ENCODE assay signal across 11 cellular contexts in the genomic region with DNA sequence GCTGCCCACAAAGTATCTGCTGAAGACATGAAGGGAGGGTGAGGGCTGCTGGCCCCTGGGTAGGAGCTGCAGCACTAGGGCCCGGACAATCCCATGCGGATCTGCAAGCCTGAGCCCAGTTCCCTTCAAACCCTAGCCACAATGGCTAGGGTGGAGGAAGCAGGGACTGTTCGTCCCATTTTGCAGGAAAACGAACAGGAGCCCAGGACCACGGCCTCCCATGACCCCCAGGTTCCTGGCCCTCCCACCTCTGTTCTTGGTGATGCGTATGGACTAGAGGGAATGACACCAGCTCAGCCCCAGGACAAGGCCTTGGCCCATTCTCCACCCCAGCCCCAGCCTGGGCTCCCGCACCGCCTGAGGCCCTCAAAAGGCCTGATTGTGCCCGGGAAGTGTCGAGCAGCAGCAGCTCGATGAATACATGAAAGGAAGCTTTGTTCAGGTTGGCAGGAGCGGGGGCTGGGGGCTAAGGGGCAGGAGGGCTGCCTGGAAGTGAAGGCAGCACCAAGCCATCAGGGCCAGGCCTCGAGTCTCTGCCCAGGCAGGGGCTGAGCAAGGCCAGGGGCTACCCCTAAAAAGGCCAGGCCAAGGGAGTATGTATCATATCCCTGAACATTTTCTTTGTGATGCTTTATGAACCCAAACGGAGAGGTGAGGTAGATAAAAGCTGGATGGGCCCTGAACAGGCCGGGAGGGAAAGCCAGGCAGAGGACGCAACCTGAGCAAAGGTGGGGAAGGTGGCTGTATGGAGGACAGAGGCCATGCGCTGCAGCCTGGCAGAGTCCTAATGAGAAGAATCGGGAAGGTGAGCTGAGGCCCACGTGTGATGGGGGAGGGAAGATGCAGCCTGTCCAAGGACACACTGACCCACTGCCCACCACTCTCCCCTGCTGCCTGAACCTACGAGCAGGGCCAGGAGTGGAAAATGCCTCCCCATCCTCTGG. TPM values are rescaled to one million over a fixed set of nuclear protein-coding genes. Genes with fewer than 3 reads are reported as not detected.
DNase-seq lines count a peak whose midpoint lies in the region; ATAC-seq and TF ChIP-seq lines count a peak whose summit lies in the region.
"Had no signal": no experiment of that assay in that cellular context is flagged by ENCODE, and none has a peak within 500 bp of the region (broad histone marks: within the 10 kb centered on the region; RNA-seq: fewer than 3 reads in every experiment).

No MANE protein-coding gene starts in this region.

- WGBS in smooth muscle cell (ENCODE audit: low lambda C conversion rate) = 92% methylated on average over 18 of the region's 20 CpGs

- H3K36me3 ChIP-seq in iPS-20b (ENCODE audit: insufficient read depth, low read depth, low read length) (peaks cover 10% of the 10 kb centered on the region; the same call in 1 of the 2 replicates), smooth muscle cell (ENCODE audit: low read depth) (no peaks in the 10 kb centered on the region)

- H3K27me3 Mint-ChIP-seq in activated CD4-positive, alpha-beta T cell treated with anti-CD3 and anti-CD28 coated beads, Interleukin-2, amount 10 ng/mL, durations not matched to agents 24 days and 14 days = no peaks in the 10 kb centered on the region
- no peaks in the 10 kb centered on the region for H3K27me3 Mint-ChIP-seq in activated CD8-positive, alpha-beta T cell treated with anti-CD3 and anti-CD28 coated beads, Interleukin-2, amount 10 ng/mL, durations not matched to agents 7 days and 5 days (ENCODE audit: low read depth)
- H3K27me3 Mint-ChIP-seq in CD4-positive, alpha-beta T cell = no peaks in the 10 kb centered on the region

- H3K9ac ChIP-seq in iPS-20b (ENCODE audit: low read depth, low read length) = peak overlapping the region; percentile 8; the same call in 1 of the 2 replicates
- H3K9ac ChIP-seq in smooth muscle cell (ENCODE audit: low read depth) = peak overlapping the region; percentile 61

- TF ChIP-seq CTCF in smooth muscle cell (IDR thresholded peaks at IDR 0.05; ENCODE audit: borderline replicate concordance, insufficient read depth, poor library complexity, severe bottlenecking) = no peak
- TF ChIP-seq CTCF in CD4-positive, alpha-beta T cell (IDR thresholded peaks at IDR 0.05) = no peak

- peaks cover 99% of the 10 kb centered on the region for H4K20me1 ChIP-seq in smooth muscle cell (ENCODE audit: low read depth)

- H3K27ac Mint-ChIP-seq in activated CD4-positive, alpha-beta T cell treated with anti-CD3 and anti-CD28 coated beads, Interleukin-2, amount 10 ng/mL, durations not matched to agents 24 days and 14 days = peak overlapping the region; percentile 32
- peak overlapping the region; percentile 61 for H3K27ac Mint-ChIP-seq in activated CD8-positive, alpha-beta T cell treated with anti-CD3 and anti-CD28 coated beads, Interleukin-2, amount 10 ng/mL, durations not matched to agents 7 days and 5 days
- H3K27ac Mint-ChIP-seq in CD4-positive, alpha-beta T cell = no peak overlapping the region

- H3K4me1 ChIP-seq in iPS-20b (ENCODE audit: insufficient read depth, low read length) (peaks cover 21% of the 10 kb centered on the region), smooth muscle cell (ENCODE audit: low read depth) (peaks cover 32% of the 10 kb centered on the region)

- H3K4me3 Mint-ChIP-seq in activated CD4-positive, alpha-beta T cell treated with anti-CD3 and anti-CD28 coated beads, Interleukin-2, amount 10 ng/mL, durations not matched to agents 24 days and 14 days = no peak overlapping the region
- no peak overlapping the region for H3K4me3 Mint-ChIP-seq in activated CD8-positive, alpha-beta T cell treated with anti-CD3 and anti-CD28 coated beads, Interleukin-2, amount 10 ng/mL, durations not matched to agents 7 days and 5 days
- no peak overlapping the region for H3K4me3 Mint-ChIP-seq in CD4-positive, alpha-beta T cell

- H3K4me1 Mint-ChIP-seq in activated CD4-positive, alpha-beta T cell treated with anti-CD3 and anti-CD28 coated beads, Interleukin-2, amount 10 ng/mL, durations not matched to agents 24 days and 14 days = peaks cover 45% of the 10 kb centered on the region
- peaks cover 59% of the 10 kb centered on the region for H3K4me1 Mint-ChIP-seq in activated CD8-positive, alpha-beta T cell treated with anti-CD3 and anti-CD28 coated beads, Interleukin-2, amount 10 ng/mL, durations not matched to agents 7 days and 5 days (ENCODE audit: low read depth)
- H3K4me1 Mint-ChIP-seq in CD4-positive, alpha-beta T cell (ENCODE audit: low read depth) = no peaks in the 10 kb centered on the region

- peaks cover 69% of the 10 kb centered on the region for H3K79me2 ChIP-seq in smooth muscle cell (ENCODE audit: low read depth)

- H3K36me3 Mint-ChIP-seq in activated CD4-positive, alpha-beta T cell treated with anti-CD3 and anti-CD28 coated beads, Interleukin-2, amount 10 ng/mL, durations not matched to agents 24 days and 14 days (ENCODE audit: low read depth) = peaks cover 54% of the 10 kb centered on the region
- H3K36me3 Mint-ChIP-seq in activated CD8-positive, alpha-beta T cell treated with anti-CD3 and anti-CD28 coated beads, Interleukin-2, amount 10 ng/mL, durations not matched to agents 7 days and 5 days (ENCODE audit: low read depth) = peaks cover 4% of the 10 kb centered on the region
- no peaks in the 10 kb centered on the region for H3K36me3 Mint-ChIP-seq in CD4-positive, alpha-beta T cell (ENCODE audit: low read depth)

- H3F3A ChIP-seq in smooth muscle cell (ENCODE audit: low read depth) = peaks cover 6% of the 10 kb centered on the region

- H3K9me3 ChIP-seq in iPS-20b (ENCODE audit: insufficient read depth, low read depth, low read length) = no peaks in the 10 kb centered on the region
- H3K9me3 ChIP-seq in smooth muscle cell (replicated peaks; ENCODE audit: low read depth) = no peaks in the 10 kb centered on the region
- H3K9me3 ChIP-seq in CD4-positive, alpha-beta T cell (ENCODE audit: control insufficient read depth, low read length) = no peaks in the 10 kb centered on the region

- no peak overlapping the region for H3K27ac ChIP-seq in iPS-20b (ENCODE audit: low read length)
- peak overlapping the region; percentile 92 for H3K27ac ChIP-seq in smooth muscle cell (ENCODE audit: low read depth)
- H3K27ac ChIP-seq in CD4-positive, alpha-beta T cell (ENCODE audit: low read depth, low read length) = no peak overlapping the region

- H2AFZ ChIP-seq in smooth muscle cell (ENCODE audit: low read depth) = no peak overlapping the region

- H3K9me3 Mint-ChIP-seq in activated CD4-positive, alpha-beta T cell treated with anti-CD3 and anti-CD28 coated beads, Interleukin-2, amount 10 ng/mL, durations not matched to agents 24 days and 14 days = no peaks in the 10 kb centered on the region
- no peaks in the 10 kb centered on the region for H3K9me3 Mint-ChIP-seq in activated CD8-positive, alpha-beta T cell treated with anti-CD3 and anti-CD28 coated beads, Interleukin-2, amount 10 ng/mL, durations not matched to agents 7 days and 5 days (ENCODE audit: insufficient read depth)
- no peaks in the 10 kb centered on the region for H3K9me3 Mint-ChIP-seq in CD4-positive, alpha-beta T cell

- CTCF ChIA-PET in activated CD8-positive, alpha-beta T cell treated with anti-CD3 and anti-CD28 coated beads, Interleukin-2, amount 10 ng/mL, durations not matched to agents 7 days and 5 days (lab: Charles Lee) = interaction anchor here (1.0 to 27.0 kb wide), 3 partner anchors 15 to 42 kb away, joined by 3 to 677 read pairs (median 3); no protein-coding TSS in a partner anchor
- CTCF ChIA-PET in CD4-positive, alpha-beta T cell (lab: Charles Lee) = no interaction called here

- H3K4me3 ChIP-seq in iPS-20b (ENCODE audit: low read length) (no peak overlapping the region), smooth muscle cell (no peak overlapping the region)

- intact Hi-C loops in activated CD4-positive, alpha-beta T cell treated with anti-CD3 and anti-CD28 coated beads, Interleukin-2, amount 10 ng/mL, durations not matched to agents 24 days and 14 days (cut with micrococcal nuclease) = no loop called here
- intact Hi-C loops in CD4-positive, alpha-beta T cell (cut with DNase I, micrococcal nuclease) = no loop called here

- POLR2A ChIA-PET in activated CD8-positive, alpha-beta T cell treated with anti-CD3 and anti-CD28 coated beads, Interleukin-2, amount 10 ng/mL, durations not matched to agents 7 days and 5 days (lab: Charles Lee) = interaction anchor here (1.1 kb wide), 1 partner anchor 18 kb away, joined by 3 read pairs; no protein-coding TSS in a partner anchor
- POLR2A ChIA-PET in CD4-positive, alpha-beta T cell (lab: Charles Lee) = no interaction called here

- H3K27me3 ChIP-seq in iPS-20b (ENCODE audit: insufficient read depth, low read length) (no peaks in the 10 kb centered on the region), smooth muscle cell (ENCODE audit: low read depth) (no peaks in the 10 kb centered on the region)
- H3K27me3 ChIP-seq in CD4-positive, alpha-beta T cell (ENCODE audit: control insufficient read depth, insufficient read depth, low read length) = no peaks in the 10 kb centered on the region

- ATAC-seq in activated CD8-positive, alpha-beta T cell treated with anti-CD3 and anti-CD28 coated beads, Interleukin-2, amount 10 ng/mL, durations not matched to agents 7 days and 5 days = no peak
- ATAC-seq in HG02610 (IDR thresholded peaks at IDR 0.05; ENCODE audit: unreplicated experiment) (no peak), GM18870 (IDR thresholded peaks at IDR 0.05; ENCODE audit: unreplicated experiment) (no peak)
- ATAC-seq in CD4-positive, alpha-beta T cell (ENCODE audit: poor library complexity) = no peak

- peak overlapping the region; percentile 69 for H3K4me2 ChIP-seq in smooth muscle cell

- DNase-seq in activated CD4-positive, alpha-beta T cell treated with anti-CD3 and anti-CD28 coated beads, Interleukin-2, amount 10 ng/mL, durations not matched to agents 24 days and 14 days = no peak
- no peak for DNase-seq in activated CD4-positive, alpha-beta T cell treated with anti-CD3 and anti-CD28 coated beads, Interleukin-2, amount 50 U/mL, for 48 hours
- no peak for DNase-seq in activated CD8-positive, alpha-beta T cell treated with anti-CD3 and anti-CD28 coated beads, Interleukin-2, amount 10 ng/mL, durations not matched to agents 7 days and 5 days
- no peak for DNase-seq in smooth muscle cell (lab: John Stamatoyannopoulos, UW; ENCODE audit: unreplicated experiment)
- DNase-seq in CD4-positive, alpha-beta T cell = no peak
- DNase-seq: activated naive CD4-positive, alpha-beta T cell treated with Interleukin-2 at 50 U/mL for 16 hours; NCI-H1694 had no signal

RNA-seq across cellular contexts. Expression of a gene that starts 12.2 kb away (rescaled TPM):
- total RNA-seq in activated CD4-positive, alpha-beta T cell treated with anti-CD3 and anti-CD28 coated beads, Interleukin-2, amount 10 ng/mL, durations not matched to agents 24 days and 14 days = 88.0 and 89.6 TPM in 2 replicates
- 10 to 100 TPM; 16.1 to 16.9 TPM for total RNA-seq in activated CD8-positive, alpha-beta T cell treated with anti-CD3 and anti-CD28 coated beads, Interleukin-2, amount 10 ng/mL, durations not matched to agents 7 days and 5 days
- 33.7 and 44.5 TPM in 2 replicates for total RNA-seq in smooth muscle cell
- 9.3 and 14.9 TPM in 2 replicates for polyA plus RNA-seq in smooth muscle cell
- total RNA-seq in CD4-positive, alpha-beta T cell = 1 to 10 TPM; 2.3 to 2.7 TPM

RNA-seq across cellular contexts. Expression of a gene that starts 39.4 kb away (rescaled TPM):
- total RNA-seq in activated CD4-positive, alpha-beta T cell treated with anti-CD3 and anti-CD28 coated beads, Interleukin-2, amount 10 ng/mL, durations not matched to agents 24 days and 14 days = 53.5 and 62.1 TPM in 2 replicates
- total RNA-seq in activated CD8-positive, alpha-beta T cell treated with anti-CD3 and anti-CD28 coated beads, Interleukin-2, amount 10 ng/mL, durations not matched to agents 7 days and 5 days = 10 to 100 TPM; 60.8 to 71.4 TPM
- 54.5 and 60.6 TPM in 2 replicates for total RNA-seq in smooth muscle cell
- 64.4 and 64.8 TPM in 2 replicates for polyA plus RNA-seq in smooth muscle cell
- 10 to 100 TPM; 14.3 to 17.1 TPM for total RNA-seq in CD4-positive, alpha-beta T cell

RNA-seq across cellular contexts. Expression of a gene that starts 54.1 kb away (rescaled TPM):
- not detected in 2 replicates for total RNA-seq in activated CD4-positive, alpha-beta T cell treated with anti-CD3 and anti-CD28 coated beads, Interleukin-2, amount 10 ng/mL, durations not matched to agents 24 days and 14 days
- total RNA-seq in activated CD8-positive, alpha-beta T cell treated with anti-CD3 and anti-CD28 coated beads, Interleukin-2, amount 10 ng/mL, durations not matched to agents 7 days and 5 days = not detected
- total RNA-seq in smooth muscle cell = 2.2 and 6.6 TPM in 2 replicates
- polyA plus RNA-seq in smooth muscle cell = 3.5 and 5.1 TPM in 2 replicates
- not detected for total RNA-seq in CD4-positive, alpha-beta T cell
- total RNA-seq: osteocyte had no signal
